ENCODE assay signal across 14 cellular contexts in genomic region chr7:149248777-149249176, GRCh38. TPM values are rescaled to one million over a fixed set of nuclear protein-coding genes. Genes with fewer than 3 reads are reported as not detected.
DNase-seq lines count a peak whose midpoint lies in the region; ATAC-seq lines count a peak whose summit lies in the region.
"Had no signal": no experiment of that assay in that cellular context is flagged by ENCODE, and none has a peak within 500 bp of the region (broad histone marks: within the 10 kb centered on the region; RNA-seq: fewer than 3 reads in every experiment).

No MANE protein-coding gene starts in this region.

- intact Hi-C loops in activated naive CD4-positive, alpha-beta T cell treated with anti-CD3 and anti-CD28 coated beads for 36 hours (cut with micrococcal nuclease) = loop anchor here (1.0 to 10.0 kb wide), 4 partner anchors 9 to 554 kb away; partner anchors contain the start of genes CUL1 and ZNF212

- H3K27me3 Mint-ChIP-seq in activated naive CD4-positive, alpha-beta T cell treated with anti-CD3 and anti-CD28 coated beads for 36 hours (ENCODE audit: low read depth) = no peaks in the 10 kb centered on the region
- no peaks in the 10 kb centered on the region for H3K27me3 Mint-ChIP-seq in stimulated activated naive B cell treated with anti-CD40 and anti-IgM and Interleukin-4, amounts not matched to agents 10 μg/mL and 1 μg/mL and 100 μg/mL, for 72 hours

- H3K36me3 Mint-ChIP-seq in activated naive CD4-positive, alpha-beta T cell treated with anti-CD3 and anti-CD28 coated beads for 36 hours (ENCODE audit: low read depth) = peaks cover 2% of the 10 kb centered on the region
- peaks cover 8 to 9% of the 10 kb centered on the region in 2 donors for H3K36me3 Mint-ChIP-seq in activated naive CD4-positive, alpha-beta T cell treated with anti-CD3 and anti-CD28 coated beads, Interleukin-2, amount 50 U/mL, for 72 hours
- peaks cover 33 to 40% of the 10 kb centered on the region in 2 donors for H3K36me3 Mint-ChIP-seq in stimulated activated naive B cell treated with anti-CD40 and anti-IgM and Interleukin-4, amounts not matched to agents 10 μg/mL and 1 μg/mL and 100 μg/mL, for 72 hours

- H3K27ac Mint-ChIP-seq in activated naive CD4-positive, alpha-beta T cell treated with anti-CD3 and anti-CD28 coated beads for 36 hours = peak overlapping the region; percentile 80
- peak overlapping the region; percentile 87 to 98 for H3K27ac Mint-ChIP-seq in activated naive CD4-positive, alpha-beta T cell treated with anti-CD3 and anti-CD28 coated beads, Interleukin-2, amount 50 U/mL, for 72 hours
- peak overlapping the region; percentile 93 for H3K27ac Mint-ChIP-seq in stimulated activated naive B cell treated with anti-CD40 and anti-IgM and Interleukin-4, amounts not matched to agents 10 μg/mL and 1 μg/mL and 100 μg/mL, for 72 hours

- DNase-seq in activated naive CD4-positive, alpha-beta T cell treated with anti-CD3 and anti-CD28 coated beads for 36 hours = peak; percentile 49
- no peak for DNase-seq in activated naive CD4-positive, alpha-beta T cell treated with anti-CD3 and anti-CD28 coated beads, Interleukin-2, amount 50 U/mL, for 16 hours
- DNase-seq in activated naive CD4-positive, alpha-beta T cell treated with anti-CD3 and anti-CD28 coated beads, Interleukin-2, amount 50 U/mL, for 72 hours (ENCODE audit: low spot score in 2 of 2) = no peak
- DNase-seq in stimulated activated naive B cell treated with anti-CD40 and anti-IgM and Interleukin-4, amounts not matched to agents 10 μg/mL and 1 μg/mL and 100 μg/mL, for 72 hours = peak; percentile 45
- DNase-seq in OCI-M1 (lab: John Stamatoyannopoulos, UW) = no peak
- DNase-seq: aorta, mammary epithelial cell, NCI-H1930, NCI-H526 treated with DMSO at 0.1 percent for 48 hours, right lobe of liver had no signal

- ATAC-seq in HG02852 (IDR thresholded peaks at IDR 0.05; ENCODE audit: unreplicated experiment) (peak; percentile 49), GM19328 (IDR thresholded peaks at IDR 0.05; ENCODE audit: unreplicated experiment) (no peak), HG02678 (IDR thresholded peaks at IDR 0.05; ENCODE audit: unreplicated experiment) (no peak)
- ATAC-seq in activated naive CD4-positive, alpha-beta T cell treated with anti-CD3 and anti-CD28 coated beads, Interleukin-2, amount 50 U/mL, for 72 hours = peak; percentile 45 to 63
- ATAC-seq in stimulated activated naive B cell treated with anti-CD40 and anti-IgM and Interleukin-4, amounts not matched to agents 10 μg/mL and 1 μg/mL and 100 μg/mL, for 72 hours (replicated peaks) = peak; percentile 86
- ATAC-seq: right lobe of liver had no signal

- H3K9me3 Mint-ChIP-seq in activated naive CD4-positive, alpha-beta T cell treated with anti-CD3 and anti-CD28 coated beads for 36 hours = no peaks in the 10 kb centered on the region
- H3K9me3 Mint-ChIP-seq in activated naive CD4-positive, alpha-beta T cell treated with anti-CD3 and anti-CD28 coated beads, Interleukin-2, amount 50 U/mL, for 72 hours = no peaks in the 10 kb centered on the region
- peaks cover 3% of the 10 kb centered on the region in 2 donors for H3K9me3 Mint-ChIP-seq in stimulated activated naive B cell treated with anti-CD40 and anti-IgM and Interleukin-4, amounts not matched to agents 10 μg/mL and 1 μg/mL and 100 μg/mL, for 72 hours
- H3K9me3 Mint-ChIP-seq: neural crest cell had no signal

- CTCF ChIA-PET in activated naive CD4-positive, alpha-beta T cell treated with anti-CD3 and anti-CD28 coated beads for 36 hours (lab: Charles Lee) = interaction anchor here (1.0 to 6.9 kb wide), 2 partner anchors 13 to 244 kb away, joined by 4 to 49 read pairs; partner anchors contain the start of gene ZNF783

- H3K4me1 Mint-ChIP-seq in activated naive CD4-positive, alpha-beta T cell treated with anti-CD3 and anti-CD28 coated beads for 36 hours (ENCODE audit: low read depth) = peaks cover 52% of the 10 kb centered on the region
- H3K4me1 Mint-ChIP-seq in stimulated activated naive B cell treated with anti-CD40 and anti-IgM and Interleukin-4, amounts not matched to agents 10 μg/mL and 1 μg/mL and 100 μg/mL, for 72 hours = peaks cover 36 to 57% of the 10 kb centered on the region in 2 donors
- H3K4me1 Mint-ChIP-seq: neural crest cell had no signal

- H3K4me3 Mint-ChIP-seq in activated naive CD4-positive, alpha-beta T cell treated with anti-CD3 and anti-CD28 coated beads for 36 hours = peak overlapping the region; percentile 28
- H3K4me3 Mint-ChIP-seq in stimulated activated naive B cell treated with anti-CD40 and anti-IgM and Interleukin-4, amounts not matched to agents 10 μg/mL and 1 μg/mL and 100 μg/mL, for 72 hours = peak overlapping the region; percentile 4 to 25
- H3K4me3 Mint-ChIP-seq: neural crest cell had no signal

RNA-seq across cellular contexts. Expression of gene ZNF212, which starts 9.3 kb away (rescaled TPM):
- 10 to 100 TPM in 1 of 2 experiments, 1 to 10 TPM in 1; 9.0 to 10.4 TPM for total RNA-seq in activated naive CD4-positive, alpha-beta T cell treated with anti-CD3 and anti-CD28 coated beads for 36 hours
- total RNA-seq in activated naive CD4-positive, alpha-beta T cell treated with anti-CD3 and anti-CD28 coated beads, Interleukin-2, amount 50 U/mL, for 72 hours = 10 to 100 TPM; 12.1 to 13.3 TPM

RNA-seq across cellular contexts. Expression of gene ZNF783, which starts 13.2 kb away (rescaled TPM):
- total RNA-seq in activated naive CD4-positive, alpha-beta T cell treated with anti-CD3 and anti-CD28 coated beads for 36 hours = 1 to 10 TPM; 6.8 to 7.1 TPM
- total RNA-seq in activated naive CD4-positive, alpha-beta T cell treated with anti-CD3 and anti-CD28 coated beads, Interleukin-2, amount 50 U/mL, for 72 hours = 10 to 100 TPM in 1 of 2 donors, 1 to 10 TPM in 1; 7.6 to 18.2 TPM

RNA-seq across cellular contexts. Expression of gene ZNF282, which starts 53.4 kb away (rescaled TPM):
- 10 to 100 TPM; 21.6 to 22.0 TPM for total RNA-seq in activated naive CD4-positive, alpha-beta T cell treated with anti-CD3 and anti-CD28 coated beads for 36 hours
- total RNA-seq in activated naive CD4-positive, alpha-beta T cell treated with anti-CD3 and anti-CD28 coated beads, Interleukin-2, amount 50 U/mL, for 72 hours = 10 to 100 TPM; 23.5 to 35.6 TPM

Comparison
In these comparisons a context has a peak if more than half of its experiments do, and no peak if none do; other contexts are left out.
1. DNase-seq: peak in activated naive CD4-positive, alpha-beta T cell treated with anti-CD3 and anti-CD28 coated beads for 36 hours (single experiment) and stimulated activated naive B cell treated with anti-CD40 and anti-IgM and Interleukin-4, amounts not matched to agents 10 μg/mL and 1 μg/mL and 100 μg/mL, for 72 hours (single experiment); none in activated naive CD4-positive, alpha-beta T cell treated with anti-CD3 and anti-CD28 coated beads, Interleukin-2, amount 50 U/mL, for 16 hours (single experiment), activated naive CD4-positive, alpha-beta T cell treated with anti-CD3 and anti-CD28 coated beads, Interleukin-2, amount 50 U/mL, for 72 hours (0 of 2) and OCI-M1 (single experiment).
2. ATAC-seq: peak in HG02852 (single experiment), activated naive CD4-positive, alpha-beta T cell treated with anti-CD3 and anti-CD28 coated beads, Interleukin-2, amount 50 U/mL, for 72 hours (2 of 2) and stimulated activated naive B cell treated with anti-CD40 and anti-IgM and Interleukin-4, amounts not matched to agents 10 μg/mL and 1 μg/mL and 100 μg/mL, for 72 hours (2 of 2); none in GM19328 (single experiment) and HG02678 (single experiment).
3. Peak in every context shown above with its lines, with median percentiles within 50 percentile points of each other: H3K27ac Mint-ChIP-seq.